ENCODE assay signal across 28 cellular contexts in genomic region chr4:65344278-65344825, GRCh38.
A peak's percentile ranks its signal among the peaks of the same experiment; 100 is the strongest.
DNase-seq lines count a peak whose midpoint lies in the region; ATAC-seq and TF ChIP-seq lines count a peak whose summit lies in the region.
"Had no signal": no experiment of that assay in that cellular context is flagged by ENCODE, and none has a peak within 500 bp of the region (broad histone marks: within the 10 kb centered on the region; RNA-seq: fewer than 3 reads in every experiment).

No MANE protein-coding gene starts in this region.

- peak; percentile 71 for DNase-seq in LHCN-M2 (ENCODE audit: low read depth)
- peak; percentile 32 for DNase-seq in astrocyte of the cerebellum (ENCODE audit: low read depth)
- peak; percentile 54 for DNase-seq in fibroblast of peridontal ligament (ENCODE audit: extremely low read depth)
- peak; percentile 82 for DNase-seq in retinal pigment epithelial cell (ENCODE audit: low read depth)
- no peak for DNase-seq in HK-2 (ENCODE audit: unreplicated experiment)
- DNase-seq in stimulated activated naive CD4-positive, alpha-beta T cell treated with Interleukin-2 at 50 U/mL for 16 hours (lab: John Stamatoyannopoulos, UW), result no peak
- DNase-seq: activated B cell treated with CpG ODN at 0.5 μM for 24 hours; activated CD4-positive, alpha-beta T cell treated with anti-CD3 and anti-CD28 coated beads, Interleukin-2, amount 50 U/mL, for 1 hour; activated gamma-delta T cell; activated naive CD8-positive, alpha-beta T cell treated with anti-CD3 and anti-CD28 coated beads, Interleukin-2, amount 10 ng/mL, durations not matched to agents 7 days and 5 days; activated T-cell treated with anti-CD3 and anti-CD28 coated beads, Interleukin-2, amount 50 U/mL, for 4 hours; brain microvascular endothelial cell; heart left ventricle; kidney; left ventricle myocardium superior; mesendoderm; NCI-H1105 treated with DMSO at 0.1 percent for 48 hours; NCI-H187 treated with DMSO at 0.1 percent for 48 hours; NCI-H2171; NCI-H82; right lobe of liver; SK-N-SH; stimulated activated CD4-positive, alpha-beta T cell treated with anti-CD3 and anti-CD28 coated beads, Interleukin-12 subunit alpha, Interleukin-12 subunit beta, amount 100 ng/mL, for 4 hours; stimulated activated CD4-positive, alpha-beta T cell treated with anti-CD3 and anti-CD28 coated beads, Interleukin-4, amount 100 ng/mL, for 1 hour had no signal

- no peak for ATAC-seq in HG03095 (IDR thresholded peaks at IDR 0.05; ENCODE audit: unreplicated experiment)
- ATAC-seq: activated T-cell treated with anti-CD3 and anti-CD28 coated beads, Interleukin-2, amount 50 U/mL, for 4 hours; heart left ventricle; K562; left ventricle myocardium superior; right lobe of liver had no signal

- in situ Hi-C loops in astrocyte of the cerebellum (cut with HindIII; ENCODE audit: low sequenced_read_pairs), result no loop called here

- TF ChIP-seq CTCF in astrocyte of the cerebellum (IDR thresholded peaks at IDR 0.05; ENCODE audit: low read depth, low read length, missing control alignments), result no peak
- TF ChIP-seq CTCF in retinal pigment epithelial cell (conservative IDR thresholded peaks at IDR 0.05; ENCODE audit: low read depth, low read length), result no peak

- no peak overlapping the region for H3K4me3 ChIP-seq in astrocyte of the cerebellum (ENCODE audit: low read depth, low read length)
- H3K4me3 ChIP-seq in retinal pigment epithelial cell (ENCODE audit: low read length), result no peak overlapping the region
- H3K4me3 ChIP-seq: BLaER1, heart left ventricle, K562, right lobe of liver, tibial nerve had no signal

Comparison
In these comparisons a context has a peak if more than half of its experiments do, and no peak if none do; other contexts are left out.
1. DNase-seq: peak in LHCN-M2 (single experiment), astrocyte of the cerebellum (single experiment), fibroblast of peridontal ligament (single experiment) and retinal pigment epithelial cell (single experiment); none in HK-2 (single experiment) and stimulated activated naive CD4-positive, alpha-beta T cell treated with Interleukin-2 at 50 U/mL for 16 hours (single experiment).